ENCODE assay signal across 28 cellular contexts in genomic region chr10:114175667-114176066, GRCh38. TPM values are rescaled to one million over a fixed set of nuclear protein-coding genes. Genes with fewer than 3 reads are reported as not detected.
A peak's percentile ranks its signal among the peaks of the same experiment; 100 is the strongest.
DNase-seq lines count a peak whose midpoint lies in the region; ATAC-seq and TF ChIP-seq lines count a peak whose summit lies in the region.
"Had no signal": no experiment of that assay in that cellular context is flagged by ENCODE, and none has a peak within 500 bp of the region (broad histone marks: within the 10 kb centered on the region; RNA-seq: fewer than 3 reads in every experiment).

No MANE protein-coding gene starts in this region.

- peaks cover 40% of the 10 kb centered on the region for H3K4me1 Mint-ChIP-seq in activated T-cell treated with anti-CD3 and anti-CD28 coated beads, Interleukin-2, amount 50 U/mL, for 4 hours (ENCODE audit: low read depth)
- H3K4me1 Mint-ChIP-seq in Caco-2 (ENCODE audit: low read depth, unreplicated experiment) (no peaks in the 10 kb centered on the region), neural crest cell (peaks cover 23% of the 10 kb centered on the region), progenitor cell of endocrine pancreas (ENCODE audit: low read depth) (peaks cover 17% of the 10 kb centered on the region)
- H3K4me1 Mint-ChIP-seq in activated naive CD8-positive, alpha-beta T cell treated with anti-CD3 and anti-CD28 coated beads, Interleukin-2, amount 50 U/mL, for 24 hours: peaks cover 33% of the 10 kb centered on the region

- no peak for ATAC-seq in activated T-cell treated with anti-CD3 and anti-CD28 coated beads, Interleukin-2, amount 50 U/mL, for 4 hours
- no peak for ATAC-seq in activated naive CD8-positive, alpha-beta T cell treated with anti-CD3 and anti-CD28 coated beads, Interleukin-2, amount 50 U/mL, for 24 hours
- no peak for ATAC-seq in HG03439 (IDR thresholded peaks at IDR 0.05; ENCODE audit: unreplicated experiment)
- no peak for ATAC-seq in mucosa of descending colon
- ATAC-seq: activated CD8-positive, alpha-beta memory T cell treated with anti-CD3 and anti-CD28 coated beads, Interleukin-2, amount 10 ng/mL, durations not matched to agents 7 days and 5 days; left lung; right cardiac atrium had no signal

- H3K4me1 ChIP-seq in Caco-2 (peaks cover 9% of the 10 kb centered on the region; the same call in 1 of the 2 replicates), mucosa of descending colon (ENCODE audit: low read depth) (peaks cover 10% of the 10 kb centered on the region)

- no peaks in the 10 kb centered on the region for H3K36me3 Mint-ChIP-seq in activated T-cell treated with anti-CD3 and anti-CD28 coated beads, Interleukin-2, amount 50 U/mL, for 4 hours (ENCODE audit: insufficient read depth)
- H3K36me3 Mint-ChIP-seq in Caco-2 (ENCODE audit: insufficient read depth, unreplicated experiment) (peaks cover 19% of the 10 kb centered on the region), neural crest cell (ENCODE audit: low read depth) (no peaks in the 10 kb centered on the region), progenitor cell of endocrine pancreas (ENCODE audit: insufficient read depth) (no peaks in the 10 kb centered on the region)
- H3K36me3 Mint-ChIP-seq in activated naive CD8-positive, alpha-beta T cell treated with anti-CD3 and anti-CD28 coated beads, Interleukin-2, amount 50 U/mL, for 24 hours (ENCODE audit: low read depth): peaks cover 6% of the 10 kb centered on the region
- H3K36me3 Mint-ChIP-seq: naive B cell had no signal

- H3K27ac Mint-ChIP-seq in Caco-2 (ENCODE audit: unreplicated experiment) (no peak overlapping the region), neural crest cell (ENCODE audit: unreplicated experiment) (no peak overlapping the region), progenitor cell of endocrine pancreas (no peak overlapping the region)
- no peak overlapping the region for H3K27ac Mint-ChIP-seq in activated naive CD8-positive, alpha-beta T cell treated with anti-CD3 and anti-CD28 coated beads, Interleukin-2, amount 50 U/mL, for 24 hours
- H3K27ac Mint-ChIP-seq: endodermal cell had no signal

- no peaks in the 10 kb centered on the region for H3K27me3 ChIP-seq in Caco-2 (replicated peaks; ENCODE audit: control insufficient read depth, insufficient read depth, low read length)
- H3K27me3 ChIP-seq: esophagus muscularis mucosa, left lung, testis, vagina had no signal

- no peaks in the 10 kb centered on the region for H3K27me3 Mint-ChIP-seq in activated T-cell treated with anti-CD3 and anti-CD28 coated beads, Interleukin-2, amount 50 U/mL, for 4 hours (ENCODE audit: low read depth)
- no peaks in the 10 kb centered on the region for H3K27me3 Mint-ChIP-seq in Caco-2 (ENCODE audit: insufficient read depth, unreplicated experiment)
- no peaks in the 10 kb centered on the region for H3K27me3 Mint-ChIP-seq in activated naive CD8-positive, alpha-beta T cell treated with anti-CD3 and anti-CD28 coated beads, Interleukin-2, amount 50 U/mL, for 24 hours
- H3K27me3 Mint-ChIP-seq in neural crest cell (ENCODE audit: low read depth): peaks cover 19% of the 10 kb centered on the region
- peaks cover 9% of the 10 kb centered on the region for H3K27me3 Mint-ChIP-seq in progenitor cell of endocrine pancreas

- CTCF ChIA-PET in Caco-2 (lab: Charles Lee): no interaction called here

- peak overlapping the region; percentile 19 for H3K4me3 Mint-ChIP-seq in activated T-cell treated with anti-CD3 and anti-CD28 coated beads, Interleukin-2, amount 50 U/mL, for 4 hours
- H3K4me3 Mint-ChIP-seq in Caco-2 (ENCODE audit: unreplicated experiment) (peak overlapping the region; percentile 100), neural crest cell (peak overlapping the region; percentile 47), progenitor cell of endocrine pancreas (ENCODE audit: low read depth) (no peak overlapping the region)
- peak overlapping the region; percentile 27 for H3K4me3 Mint-ChIP-seq in activated naive CD8-positive, alpha-beta T cell treated with anti-CD3 and anti-CD28 coated beads, Interleukin-2, amount 50 U/mL, for 24 hours

- BruUV-seq in Caco-2 (replicated peaks; lab: Mats Ljungman, UMichigan): no TSS peak

- H3K9me3 ChIP-seq in Caco-2 (no peaks in the 10 kb centered on the region), mucosa of descending colon (no peaks in the 10 kb centered on the region)
- H3K9me3 ChIP-seq: esophagus muscularis mucosa, left lung, testis, vagina had no signal

- DNase-seq in activated T-cell treated with anti-CD3 and anti-CD28 coated beads, Interleukin-2, amount 50 U/mL, for 4 hours: no peak
- no peak for DNase-seq in activated T-cell treated with anti-CD3 and anti-CD28 coated beads, Interleukin-2, amount 50 U/mL, for 48 hours
- DNase-seq in Caco-2 (no peak), neural crest cell (ENCODE audit: low read depth, low spot score) (no peak), mucosa of descending colon (no peak), progenitor cell of endocrine pancreas (ENCODE audit: low spot score, unreplicated experiment) (no peak)
- no peak for DNase-seq in activated naive CD8-positive, alpha-beta T cell treated with anti-CD3 and anti-CD28 coated beads, Interleukin-2, amount 50 U/mL, for 24 hours
- DNase-seq: activated CD4-positive, alpha-beta T cell treated with anti-CD3 and anti-CD28 coated beads for 48 hours; activated CD8-positive, alpha-beta memory T cell treated with anti-CD3 and anti-CD28 coated beads, Interleukin-2, amount 10 ng/mL, durations not matched to agents 7 days and 5 days; activated gamma-delta T cell treated with Interleukin-2 at 50 U/mL for 16 hours; anterior cingulate cortex; endodermal cell; foreskin melanocyte; left lung; mesendoderm; MM.1S; naive B cell; NCI-H2107; NCI-H510A treated with DMSO at 0.1 percent for 48 hours; right cardiac atrium; stimulated activated CD4-positive, alpha-beta T cell treated with anti-CD3 and anti-CD28 coated beads, Interleukin-4, amount 100 ng/mL, for 4 hours; stimulated activated naive CD4-positive, alpha-beta T cell treated with Interleukin-2 at 50 U/mL for 16 hours; testis had no signal

- TF ChIP-seq CTCF in Caco-2 (IDR thresholded peaks at IDR 0.05; ENCODE audit: insufficient read depth in 1 of 2, low read depth in 1 of 2, low read length in 1 of 2, severe bottlenecking in 1 of 2, unreplicated experiment in 1 of 2): no peak
- TF ChIP-seq CTCF in neural crest cell (conservative IDR thresholded peaks at IDR 0.05): no peak
- TF ChIP-seq CTCF in mucosa of descending colon (IDR thresholded peaks at IDR 0.05): no peak
- TF ChIP-seq CTCF in progenitor cell of endocrine pancreas (IDR thresholded peaks at IDR 0.05; ENCODE audit: unreplicated experiment): no peak

- H3K36me3 ChIP-seq in Caco-2 (ENCODE audit: control insufficient read depth, insufficient read depth, low read length) (no peaks in the 10 kb centered on the region), mucosa of descending colon (ENCODE audit: low read depth) (no peaks in the 10 kb centered on the region)
- H3K36me3 ChIP-seq: esophagus muscularis mucosa, left lung, vagina had no signal

- no peaks in the 10 kb centered on the region for H3K9me3 Mint-ChIP-seq in activated T-cell treated with anti-CD3 and anti-CD28 coated beads, Interleukin-2, amount 50 U/mL, for 4 hours
- no peaks in the 10 kb centered on the region for H3K9me3 Mint-ChIP-seq in Caco-2 (ENCODE audit: unreplicated experiment)
- no peaks in the 10 kb centered on the region for H3K9me3 Mint-ChIP-seq in activated naive CD8-positive, alpha-beta T cell treated with anti-CD3 and anti-CD28 coated beads, Interleukin-2, amount 50 U/mL, for 24 hours
- H3K9me3 Mint-ChIP-seq in neural crest cell: no peaks in the 10 kb centered on the region
- peaks cover 3% of the 10 kb centered on the region for H3K9me3 Mint-ChIP-seq in progenitor cell of endocrine pancreas (ENCODE audit: low read depth)
- H3K9me3 Mint-ChIP-seq: naive B cell; T-helper 1 cell treated with Interleukin-12 subunit alpha and Interleukin-12 subunit beta and Interleukin-4 antibody, amounts not matched to agents 30 μg/mL and 1 μg/mL, for 36 hours had no signal

- intact Hi-C loops in Caco-2 (cut with micrococcal nuclease; ENCODE audit: unreplicated experiment) (loop anchor here (2.0 kb wide), 1 partner anchor 29 kb away; no protein-coding TSS in a partner anchor), mucosa of descending colon (cut with DNase I, micrococcal nuclease) (no loop called here)

- POLR2A ChIA-PET in Caco-2 (lab: Charles Lee): no interaction called here

- H3K4me3 ChIP-seq in Caco-2 (ENCODE audit: low read depth, low read length): peak overlapping the region; percentile 17
- H3K4me3 ChIP-seq in mucosa of descending colon: no peak overlapping the region

RNA-seq across cellular contexts. Expression of gene CCDC186, which starts 1.7 kb away (rescaled TPM):
- 10 to 100 TPM in 1 of 3 donors, 1 to 10 TPM in 2; 7.4 to 10.5 (median 9.5) TPM for total RNA-seq in activated T-cell treated with anti-CD3 and anti-CD28 coated beads, Interleukin-2, amount 50 U/mL, for 4 hours
- total RNA-seq in Caco-2 (2022): 26.3 and 30.4 TPM in 2 replicates
- total RNA-seq in neural crest cell: 6.2 and 7.1 TPM in 2 replicates
- 10 to 100 TPM; 36.4 to 54.8 (median 53.6) TPM for total RNA-seq in mucosa of descending colon
- total RNA-seq in progenitor cell of endocrine pancreas: 20.8 and 21.0 TPM in 2 replicates

RNA-seq across cellular contexts. Expression of gene TDRD1, which starts 3.5 kb away (rescaled TPM):
- 1 to 10 TPM in 1 of 3 donors, under 1 TPM in 2; 0.48 to 2.2 (median 0.63) TPM for total RNA-seq in activated T-cell treated with anti-CD3 and anti-CD28 coated beads, Interleukin-2, amount 50 U/mL, for 4 hours
- 0.14 TPM in 1 of 2 replicates, not detected in the other for total RNA-seq in Caco-2 (2022)
- total RNA-seq in neural crest cell: not detected in 2 replicates
- total RNA-seq in mucosa of descending colon: 1 to 10 TPM in 1 of 3 donors, under 1 TPM in 2; 0.06 to 1.7 (median 0.09) TPM
- total RNA-seq in progenitor cell of endocrine pancreas: not detected in 2 replicates
- total RNA-seq: SK-MEL-5, vagina had no signal
